1 cellular context compared by ENCODE assay signal in genomic region chr4:17958185-17958584, GRCh38.
TF ChIP-seq lines count a peak whose summit lies in the region.

No MANE protein-coding gene starts in this region.

TF ChIP-seq in GM23338, 12 proteins besides CTCF, POLR2A, EP300 and RAD21 (continued from another document):
- TF ChIP-seq REST (IDR thresholded peaks at IDR 0.05; ENCODE audit: unreplicated experiment) (no peak), EZH2 (IDR thresholded peaks at IDR 0.05; ENCODE audit: low read depth, unreplicated experiment) (no peak), ZNF114 (CRISPR knock-in tag; IDR thresholded peaks at IDR 0.05) (no peak), STAT1 (IDR thresholded peaks at IDR 0.05; ENCODE audit: unreplicated experiment) (no peak), EZH2phosphoT487 (IDR thresholded peaks at IDR 0.05; ENCODE audit: unreplicated experiment) (no peak)
TF ChIP-seq in GM23338: peak in this region for 0.
